ENCODE assay signal across 1 cellular context in genomic region chr17:42194133-42194899, GRCh38.
TF ChIP-seq lines count a peak whose summit lies in the region.

Gene GHDC (minus strand): TSS chr17:42194494. CDS start chr17:42193581, 913 bp downstream.

TF ChIP-seq in HepG2, 621 proteins besides CTCF, POLR2A, EP300 and RAD21 (continued from another document and continues in another):
- TF ChIP-seq ZNF281 (CRISPR knock-in tag; IDR thresholded peaks at IDR 0.05; ENCODE audit: borderline replicate concordance): no peak
- TF ChIP-seq ZFY (CRISPR knock-in tag; IDR thresholded peaks at IDR 0.05): peak; percentile 85
- no peak for TF ChIP-seq ZNF180 (CRISPR knock-in tag; IDR thresholded peaks at IDR 0.05; ENCODE audit: borderline replicate concordance, low read depth)
- TF ChIP-seq PRMT3 (CRISPR knock-in tag; IDR thresholded peaks at IDR 0.05; ENCODE audit: borderline replicate concordance, low read depth): no peak
- no peak for TF ChIP-seq MZF1 (CRISPR knock-in tag; IDR thresholded peaks at IDR 0.05; ENCODE audit: borderline replicate concordance)
- TF ChIP-seq ZC3H4 (CRISPR knock-in tag; IDR thresholded peaks at IDR 0.05; ENCODE audit: borderline replicate concordance): no peak
- TF ChIP-seq DDIT3 (CRISPR knock-in tag; IDR thresholded peaks at IDR 0.05): no peak
- TF ChIP-seq XRCC5 (optimal IDR thresholded peaks at IDR 0.05; ENCODE audit: low read length): peak; percentile 92
- TF ChIP-seq ZNF747 (CRISPR knock-in tag; IDR thresholded peaks at IDR 0.05; ENCODE audit: borderline replicate concordance): peak; percentile 91; the same call in 1 of the 2 replicates
- peak; percentile 86; the same call in 1 of the 2 replicates for TF ChIP-seq ZNF460 (CRISPR knock-in tag; IDR thresholded peaks at IDR 0.05; ENCODE audit: borderline replicate concordance)
- peak; percentile 86 for TF ChIP-seq HIVEP1 (CRISPR knock-in tag; IDR thresholded peaks at IDR 0.05)
- TF ChIP-seq ZNF703 (CRISPR knock-in tag; IDR thresholded peaks at IDR 0.05; ENCODE audit: borderline replicate concordance): no peak
- peak; percentile 53; the same call in 1 of the 2 replicates for TF ChIP-seq ZNF546 (CRISPR knock-in tag; conservative IDR thresholded peaks at IDR 0.05)
- TF ChIP-seq ZNF710 (CRISPR knock-in tag; IDR thresholded peaks at IDR 0.05; ENCODE audit: borderline replicate concordance): peak; percentile 90; the same call in 1 of the 2 replicates
- TF ChIP-seq ZNF775 (CRISPR knock-in tag; IDR thresholded peaks at IDR 0.05; ENCODE audit: borderline replicate concordance): no peak
- TF ChIP-seq ZNF674 (CRISPR knock-in tag; IDR thresholded peaks at IDR 0.05; ENCODE audit: low read depth): peak; percentile 81; the same call in 1 of the 2 replicates
- TF ChIP-seq ZMAT3 (CRISPR knock-in tag; conservative IDR thresholded peaks at IDR 0.05): peak; percentile 72; the same call in 1 of the 2 replicates
- TF ChIP-seq DRAP1 (CRISPR knock-in tag; IDR thresholded peaks at IDR 0.05): peak; percentile 94
- TF ChIP-seq USF2 (IDR thresholded peaks at IDR 0.05; ENCODE audit: low read depth, low read length): peak; percentile 38; the same call in 1 of the 2 replicates
- TF ChIP-seq USF2 (CRISPR knock-in tag; IDR thresholded peaks at IDR 0.05; ENCODE audit: borderline replicate concordance): peak; percentile 66; the same call in 1 of the 2 replicates
- no peak for TF ChIP-seq ZNF589 (CRISPR knock-in tag; conservative IDR thresholded peaks at IDR 0.05)
- TF ChIP-seq ATF7-NPFF (CRISPR knock-in tag; IDR thresholded peaks at IDR 0.05; ENCODE audit: low read depth): 0 out of 2 replicates have a peak, but pooled peaks have one; percentile 30
- peak; percentile 91 for TF ChIP-seq ZNF136 (CRISPR knock-in tag; IDR thresholded peaks at IDR 0.05; ENCODE audit: low read depth)
- TF ChIP-seq ZNF232 (CRISPR knock-in tag; IDR thresholded peaks at IDR 0.05; ENCODE audit: borderline replicate concordance): peak; percentile 52; the same call in 1 of the 2 replicates
- TF ChIP-seq ZSCAN12 (CRISPR knock-in tag; IDR thresholded peaks at IDR 0.05): no peak
- peak; percentile 80 for TF ChIP-seq KMT2B (CRISPR knock-in tag; IDR thresholded peaks at IDR 0.05)
- peak; percentile 48; the same call in 1 of the 2 replicates for TF ChIP-seq DR1 (CRISPR knock-in tag; IDR thresholded peaks at IDR 0.05)
- TF ChIP-seq ZNF225 (CRISPR knock-in tag; IDR thresholded peaks at IDR 0.05): peak; percentile 94
- no peak for TF ChIP-seq NR3C1 (CRISPR knock-in tag; IDR thresholded peaks at IDR 0.05)
- no peak for TF ChIP-seq MIXL1 (CRISPR knock-in tag; IDR thresholded peaks at IDR 0.05)
- TF ChIP-seq POLR2AphosphoS2 (IDR thresholded peaks at IDR 0.05; ENCODE audit: low read depth, low read length): no peak
- TF ChIP-seq SMAD1 (CRISPR knock-in tag; IDR thresholded peaks at IDR 0.05; ENCODE audit: borderline replicate concordance, low read depth): peak; percentile 37; the same call in 1 of the 2 replicates
- TF ChIP-seq ZIK1 (CRISPR knock-in tag; IDR thresholded peaks at IDR 0.05; ENCODE audit: borderline replicate concordance, low read depth): peak; percentile 36; the same call in 1 of the 2 replicates
- no peak for TF ChIP-seq ZBTB46 (CRISPR knock-in tag; IDR thresholded peaks at IDR 0.05; ENCODE audit: borderline replicate concordance)
- peak; percentile 86; the same call in 1 of the 2 replicates for TF ChIP-seq ZNF563 (CRISPR knock-in tag; IDR thresholded peaks at IDR 0.05)
- no peak for TF ChIP-seq ZNF101 (CRISPR knock-in tag; IDR thresholded peaks at IDR 0.05; ENCODE audit: borderline replicate concordance, low read depth)
- peak; percentile 78 for TF ChIP-seq SRF (IDR thresholded peaks at IDR 0.05; ENCODE audit: low read depth, low read length)
- 0 out of 2 replicates have a peak, but pooled peaks have one; percentile 61 for TF ChIP-seq ZNF264 (CRISPR knock-in tag; IDR thresholded peaks at IDR 0.05)
- peak; percentile 17; the same call in 1 of the 2 replicates for TF ChIP-seq ZNF414 (CRISPR knock-in tag; IDR thresholded peaks at IDR 0.05)
- no peak for TF ChIP-seq NR2F2 (IDR thresholded peaks at IDR 0.05; ENCODE audit: borderline replicate concordance, low read depth)
- TF ChIP-seq ZNF513 (CRISPR knock-in tag; conservative IDR thresholded peaks at IDR 0.05): no peak
- TF ChIP-seq ZNF766 (CRISPR knock-in tag; IDR thresholded peaks at IDR 0.05; ENCODE audit: borderline replicate concordance): 0 out of 2 replicates have a peak, but pooled peaks have one; percentile 6
- TF ChIP-seq ZNF781 (CRISPR knock-in tag; IDR thresholded peaks at IDR 0.05; ENCODE audit: borderline replicate concordance, not compliant biosample characterization): peak; percentile 63
- peak; percentile 80; the same call in 1 of the 2 replicates for TF ChIP-seq ERF (CRISPR knock-in tag; IDR thresholded peaks at IDR 0.05)
- TF ChIP-seq ELK4 (CRISPR knock-in tag; IDR thresholded peaks at IDR 0.05; ENCODE audit: borderline replicate concordance): peak; percentile 25; the same call in 1 of the 2 replicates
- TF ChIP-seq NFATC3 (CRISPR knock-in tag; IDR thresholded peaks at IDR 0.05): no peak
- TF ChIP-seq NR2C2 (CRISPR knock-in tag; IDR thresholded peaks at IDR 0.05; ENCODE audit: borderline replicate concordance): no peak
- no peak; the same call in 1 of the 2 replicates for TF ChIP-seq ZNF224 (CRISPR knock-in tag; IDR thresholded peaks at IDR 0.05)
- TF ChIP-seq ZNF263 (CRISPR knock-in tag; IDR thresholded peaks at IDR 0.05): peak; percentile 56; the same call in 1 of the 2 replicates
- TF ChIP-seq PPARG (CRISPR knock-in tag; conservative IDR thresholded peaks at IDR 0.05): no peak
- TF ChIP-seq MYC (CRISPR knock-in tag; IDR thresholded peaks at IDR 0.05; ENCODE audit: borderline replicate concordance): peak; percentile 84; the same call in 1 of the 2 replicates
- TF ChIP-seq ZNF468 (CRISPR knock-in tag; IDR thresholded peaks at IDR 0.05): no peak
- peak; percentile 74 for TF ChIP-seq RBM39 (IDR thresholded peaks at IDR 0.05; ENCODE audit: low read depth, low read length, poor library complexity, severe bottlenecking)
- no peak; the same call in 1 of the 2 replicates for TF ChIP-seq ZSCAN21 (CRISPR knock-in tag; IDR thresholded peaks at IDR 0.05; ENCODE audit: borderline replicate concordance)
- no peak for TF ChIP-seq SP140L (CRISPR knock-in tag; IDR thresholded peaks at IDR 0.05; ENCODE audit: borderline replicate concordance)
- TF ChIP-seq SOX13 (IDR thresholded peaks at IDR 0.05): no peak
- 0 out of 4 replicates have a peak, but pooled peaks of 1 of the 2 experiments have one; percentile 20 for TF ChIP-seq SOX13 (CRISPR knock-in tag; conservative IDR thresholded peaks at IDR 0.05 in 1 of 2, IDR thresholded peaks at IDR 0.05 in 1 of 2)
- TF ChIP-seq SMARCC2 (IDR thresholded peaks at IDR 0.05): no peak
- no peak for TF ChIP-seq MAF1 (CRISPR knock-in tag; IDR thresholded peaks at IDR 0.05; ENCODE audit: borderline replicate concordance)
